ENCODE assay signal across 30 cellular contexts in the genomic region with DNA sequence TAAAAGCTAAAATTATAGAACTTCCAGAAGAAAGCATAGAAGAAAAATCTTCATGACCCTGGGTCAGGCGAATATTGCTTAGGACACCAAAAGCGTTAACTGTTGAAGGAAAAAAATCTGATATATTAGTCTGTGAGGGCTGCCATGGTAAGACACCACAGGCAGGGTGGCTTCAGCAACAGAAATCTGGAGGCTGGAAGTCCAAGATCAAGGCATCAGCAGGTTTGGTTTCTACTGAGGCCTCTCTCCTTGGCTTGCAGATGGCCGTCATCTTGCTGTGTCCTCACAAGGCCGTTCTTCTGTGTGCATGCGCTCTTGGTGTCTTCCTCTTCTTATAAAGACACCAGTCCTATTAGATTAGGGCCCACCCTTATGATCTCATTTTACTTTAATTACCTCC. TPM values are rescaled to one million over a fixed set of nuclear protein-coding genes. Genes with fewer than 3 reads are reported as not detected.
DNase-seq lines count a peak whose midpoint lies in the region; ATAC-seq, FAIRE-seq and TF ChIP-seq lines count a peak whose summit lies in the region.
"Had no signal": no experiment of that assay in that cellular context is flagged by ENCODE, and none has a peak within 500 bp of the region (broad histone marks: within the 10 kb centered on the region; RNA-seq: fewer than 3 reads in every experiment).

No MANE protein-coding gene starts in this region.

- no peak for TF ChIP-seq EP300 in K562 (IDR thresholded peaks at IDR 0.05; ENCODE audit: low read length)

- in situ Hi-C loops in K562 (cut with MboI), result no loop called here

- no peaks in the 10 kb centered on the region for H3K9me1 ChIP-seq in K562 (ENCODE audit: control insufficient read depth, insufficient read depth, low read length)

- POLR2A ChIA-PET in AG04450 (lab: Yijun Ruan, JAX), result no interaction called here
- POLR2A ChIA-PET in K562 (lab: Yijun Ruan, JAX), result no interaction called here

- H4K20me1 ChIP-seq in K562 (replicated peaks; ENCODE audit: control insufficient read depth, insufficient read depth, low read length), result peaks cover 3% of the 10 kb centered on the region; the same call in 1 of the 2 replicates

- H3K4me1 ChIP-seq in K562 (replicated peaks in 1 of 2; ENCODE audit: control insufficient read depth in 2 of 2, insufficient read depth in 2 of 2, low read length in 2 of 2), result no peaks in the 10 kb centered on the region
- H3K4me1 ChIP-seq: A549, BE2C, BLaER1 had no signal

- H3K4me3 ChIP-seq in AG04450 (ENCODE audit: low read depth, low read length), result no peak overlapping the region
- H3K4me3 ChIP-seq in K562, result no peak overlapping the region
- H3K4me3 ChIP-seq: A549, BLaER1, GM12878 had no signal

- no peak for ATAC-seq in K562
- ATAC-seq: A549, GM12878 had no signal

- TF ChIP-seq POLR2A in K562 (conservative IDR thresholded peaks at IDR 0.05), result no peak

- CTCF ChIA-PET in AG04450 (lab: Charles Lee) (interaction anchor here (1.2 to 2.0 kb wide), 2 partner anchors 22 to 219 kb away, joined by 5 to 12 read pairs; no protein-coding TSS in a partner anchor), K562 (lab: Yijun Ruan, JAX; ENCODE audit: low intra/inter-chr PET ratio) (no interaction called here)

- no peak overlapping the region for H3K4me2 ChIP-seq in K562 (ENCODE audit: insufficient read depth, low read length)
- H3K4me2 ChIP-seq: A549, BLaER1 had no signal

- peaks cover 39% of the 10 kb centered on the region for H3K27me3 ChIP-seq in AG04450 (ENCODE audit: control insufficient read depth, insufficient read depth, low read length)
- H3K27me3 ChIP-seq in K562 (ENCODE audit: control insufficient read depth in 2 of 2, insufficient read depth in 2 of 2, low read length in 2 of 2), result peaks cover 35 to 40% of the 10 kb centered on the region in 2 experiments
- H3K27me3 ChIP-seq: BE2C, BLaER1 had no signal

- no peak for TF ChIP-seq RAD21 in K562 (CRISPR knock-in tag; conservative IDR thresholded peaks at IDR 0.05 in 1 of 2, IDR thresholded peaks at IDR 0.05 in 1 of 2)

- TF ChIP-seq CTCF in AG04450 (IDR thresholded peaks at IDR 0.05; ENCODE audit: low read depth, low read length), result no peak
- TF ChIP-seq CTCF in K562 (IDR thresholded peaks at IDR 0.05 in 2 of 3, conservative IDR thresholded peaks at IDR 0.05 in 1 of 3; ENCODE audit: insufficient read depth in 2 of 3, low read depth in 1 of 3, low read length in 3 of 3), result no peak

- no peak for FAIRE-seq in K562 (lab: Jason Lieb, UNC)
- FAIRE-seq: A549, GM12878, GM12892, GM18507 had no signal

- intact Hi-C loops in K562 (cut with micrococcal nuclease), result no loop called here

- H3K9me3 ChIP-seq in AG04450 (ENCODE audit: control insufficient read depth, insufficient read depth, low read length) (no peaks in the 10 kb centered on the region), K562 (replicated peaks; ENCODE audit: control insufficient read depth, insufficient read depth, low read depth, low read length) (no peaks in the 10 kb centered on the region)
- H3K9me3 ChIP-seq: A549, BE2C had no signal

- no peak overlapping the region for H3K9ac ChIP-seq in K562 (ENCODE audit: insufficient read depth in 1 of 2, low read depth in 2 of 2, low read length in 2 of 2)
- H3K9ac ChIP-seq: BLaER1 had no signal

- WGBS in K562 (ENCODE audit: insufficient coverage, low coverage, missing lambda C conversion rate), result 3% methylated on average over 5 of the region's 5 CpGs

- no peak overlapping the region for H2AFZ ChIP-seq in K562 (ENCODE audit: low read depth, low read length)

- H3K36me3 ChIP-seq in K562 (ENCODE audit: control insufficient read depth, insufficient read depth, low read length), result no peaks in the 10 kb centered on the region
- H3K36me3 ChIP-seq: BE2C had no signal

- no TSS peak for BruUV-seq in K562 (replicated peaks; lab: Mats Ljungman, UMichigan)

- H3K27ac ChIP-seq in AG04450 (ENCODE audit: low read depth, low read length) (peak overlapping the region; percentile 31), K562 (ENCODE audit: extremely low read depth, low read depth, low read length) (no peak overlapping the region)
- H3K27ac ChIP-seq: 22Rv1, A549, BLaER1 had no signal

- H3K79me2 ChIP-seq in K562 (ENCODE audit: control insufficient read depth, insufficient read depth, low read length), result no peaks in the 10 kb centered on the region

- peak; percentile 26 for DNase-seq in NCI-H82 (lab: John Stamatoyannopoulos, UW)
- DNase-seq in NCI-H82 treated with DMSO at 0.1 percent for 48 hours (lab: John Stamatoyannopoulos, UW; ENCODE audit: unreplicated experiment), result no peak
- DNase-seq in AG04450 (ENCODE audit: low read depth, low spot score), result no peak
- no peak for DNase-seq in K562 (ENCODE audit: extremely low read depth in 1 of 4, low spot score in 3 of 4)
- DNase-seq in mesenteric fat pad (ENCODE audit: low spot score), result peak; percentile 33
- DNase-seq in OCI-M1 (lab: John Stamatoyannopoulos, UW), result no peak
- no peak for DNase-seq in activated gamma-delta T cell treated with Interleukin-2 at 50 U/mL for 16 hours
- DNase-seq: BE2C; C1 segment of cervical spinal cord; CD4-positive, alpha-beta memory T cell; CD4-positive, CD25-positive, alpha-beta regulatory T cell; CD8-positive, alpha-beta memory T cell; COR-L47; DMS 273 treated with DMSO at 0.1 percent for 48 hours; DMS153; DMS53; DMS79; DND-41; EL; GDM1 had no signal

TF ChIP-seq in K562, 482 proteins besides CTCF, POLR2A, EP300 and RAD21:
- TF ChIP-seq ARID2 (IDR thresholded peaks at IDR 0.05), result no peak
- peak; percentile 42; the same call in 1 of the 2 replicates for TF ChIP-seq ZNF583 (CRISPR knock-in tag; IDR thresholded peaks at IDR 0.05)

RNA-seq across cellular contexts. Expression of a gene that starts 14.5 kb away (rescaled TPM):
- polyA plus RNA-seq in AG04450 (2011; rRNA removed) (not detected in 2 replicates), K562 (2011; rRNA removed) (not detected in 2 replicates), K562 (2014; fragmentation: Illumina TruSeq; extraction: Trizol) (not detected in 2 replicates), K562 (2014; fragmentation: Nextera tagmentation; extraction: Ambion mirVana) (not detected), K562 (2014; rRNA removed) (not detected in 2 replicates)
- polyA minus RNA-seq in AG04450 (2011; rRNA and poly(A)+ RNA removed), result not detected in 2 replicates
- not detected in 2 replicates for total RNA-seq in K562 (2011; cell fraction: chromatin; rRNA removed; ENCODE audit: low replicate concordance)
- not detected in 2 replicates for total RNA-seq in K562 (2011; cell fraction: nucleolus; rRNA removed)
- not detected in 2 replicates for total RNA-seq in K562 (2011; cell fraction: nucleoplasm; rRNA removed)
- total RNA-seq in K562 (2014; rRNA removed) (not detected in 2 replicates), K562 (2014; rRNA removed; fragmentation: Illumina TruSeq; extraction: Trizol) (not detected in 2 replicates), K562 (2015; rRNA removed; fragmentation: Illumina TruSeq; extraction: Trizol) (not detected in 2 replicates), K562 (2021) (not detected in 2 replicates), mesenteric fat pad (0.22 TPM)
- not detected in 2 replicates for polyA plus RNA-seq in K562 (2011; cell fraction: cytosol; rRNA removed)
- polyA plus RNA-seq in K562 (2011; cell fraction: nucleus; rRNA removed), result not detected in 2 replicates
- polyA plus RNA-seq in K562 (2012), result not detected in 2 replicates
- not detected in 2 replicates for polyA minus RNA-seq in K562 (2011; rRNA and poly(A)+ RNA removed)
- not detected in 2 replicates for polyA minus RNA-seq in K562 (2011; cell fraction: cytosol; rRNA and poly(A)+ RNA removed)
- polyA minus RNA-seq in K562 (2011; cell fraction: nucleus; rRNA and poly(A)+ RNA removed), result not detected in 2 replicates
- total RNA-seq: A172 had no signal
- polyA plus RNA-seq: CD14-positive monocyte had no signal

RNA-seq across cellular contexts. Expression of a gene that starts 29.7 kb away (rescaled TPM):
- polyA plus RNA-seq in AG04450 (2011; rRNA removed) (not detected in 2 replicates), K562 (2011; rRNA removed) (not detected in 2 replicates), K562 (2014; fragmentation: Illumina TruSeq; extraction: Trizol) (not detected in 2 replicates), K562 (2014; fragmentation: Nextera tagmentation; extraction: Ambion mirVana) (not detected), K562 (2014; rRNA removed) (not detected in 2 replicates)
- not detected in 2 replicates for polyA minus RNA-seq in AG04450 (2011; rRNA and poly(A)+ RNA removed)
- total RNA-seq in K562 (2011; cell fraction: chromatin; rRNA removed; ENCODE audit: low replicate concordance), result not detected in 2 replicates
- not detected in 2 replicates for total RNA-seq in K562 (2011; cell fraction: nucleolus; rRNA removed)
- not detected in 2 replicates for total RNA-seq in K562 (2011; cell fraction: nucleoplasm; rRNA removed)
- total RNA-seq in K562 (2014; rRNA removed) (not detected in 2 replicates), K562 (2014; rRNA removed; fragmentation: Illumina TruSeq; extraction: Trizol) (not detected in 2 replicates), K562 (2015; rRNA removed; fragmentation: Illumina TruSeq; extraction: Trizol) (not detected in 2 replicates), K562 (2021) (0.11 TPM in 1 of 2 replicates, not detected in the other), mesenteric fat pad (not detected)
- polyA plus RNA-seq in K562 (2011; cell fraction: cytosol; rRNA removed), result not detected in 2 replicates
- not detected in 2 replicates for polyA plus RNA-seq in K562 (2011; cell fraction: nucleus; rRNA removed)
- polyA plus RNA-seq in K562 (2012), result not detected in 2 replicates
- not detected in 2 replicates for polyA minus RNA-seq in K562 (2011; rRNA and poly(A)+ RNA removed)
- polyA minus RNA-seq in K562 (2011; cell fraction: cytosol; rRNA and poly(A)+ RNA removed), result not detected in 2 replicates
- polyA minus RNA-seq in K562 (2011; cell fraction: nucleus; rRNA and poly(A)+ RNA removed), result not detected in 2 replicates
- total RNA-seq: CD4-positive, alpha-beta memory T cell; CD4-positive, CD25-positive, alpha-beta regulatory T cell; CD8-positive, alpha-beta memory T cell; Daoy; G401; GM12878 had no signal
- polyA plus RNA-seq: CD14-positive monocyte; CD4-positive, alpha-beta memory T cell; CD4-positive, CD25-positive, alpha-beta regulatory T cell; CD8-positive, alpha-beta memory T cell; GM12878 had no signal

Comparison
In these comparisons a context has a peak if more than half of its experiments do, and no peak if none do; other contexts are left out.
1. DNase-seq: peak in NCI-H82 (single experiment) and mesenteric fat pad (single experiment); none in NCI-H82 treated with DMSO at 0.1 percent for 48 hours (single experiment), AG04450 (single experiment), K562 (0 of 4), OCI-M1 (single experiment) and activated gamma-delta T cell treated with Interleukin-2 at 50 U/mL for 16 hours (single experiment).